14 cellular contexts compared by ENCODE assay signal in genomic region chr14:103504991-103505565, GRCh38. TPM values are rescaled to one million over a fixed set of nuclear protein-coding genes. Genes with fewer than 3 reads are reported as not detected.
DNase-seq lines count a peak whose midpoint lies in the region; ATAC-seq, FAIRE-seq and TF ChIP-seq lines count a peak whose summit lies in the region.
"Had no signal": no experiment of that assay in that cellular context is flagged by ENCODE, and none has a peak within 500 bp of the region (broad histone marks: within the 10 kb centered on the region; RNA-seq: fewer than 3 reads in every experiment).

No MANE protein-coding gene starts in this region.

- H3K36me3 ChIP-seq in K562 (ENCODE audit: control insufficient read depth, insufficient read depth, low read length) (peaks cover 68% of the 10 kb centered on the region), kidney (ENCODE audit: control insufficient read depth in 1 of 2, insufficient read depth in 2 of 2, low read length in 2 of 2) (peaks cover 27 to 46% of the 10 kb centered on the region in 2 donors)

- in situ Hi-C loops in K562 (cut with MboI): no loop called here

- no TSS peak for BruUV-seq in K562 (replicated peaks; lab: Mats Ljungman, UMichigan)

- no peaks in the 10 kb centered on the region for H3K27me3 ChIP-seq in K562 (ENCODE audit: control insufficient read depth in 2 of 2, insufficient read depth in 2 of 2, low read length in 2 of 2)
- H3K27me3 ChIP-seq: BLaER1, SJSA1 had no signal

- CTCF ChIA-PET in K562 (lab: Yijun Ruan, JAX; ENCODE audit: low intra/inter-chr PET ratio): no interaction called here

- no peak for TF ChIP-seq EP300 in K562 (IDR thresholded peaks at IDR 0.05; ENCODE audit: low read length)

- no peak overlapping the region for H3K4me3 ChIP-seq in K562
- H3K4me3 ChIP-seq in kidney (ENCODE audit: low read length in 2 of 2): no peak overlapping the region
- H3K4me3 ChIP-seq: BLaER1, SJSA1 had no signal

- H3K9me1 ChIP-seq in K562 (ENCODE audit: control insufficient read depth, insufficient read depth, low read length): no peaks in the 10 kb centered on the region

- no peaks in the 10 kb centered on the region; the same call in 1 of the 2 replicates for H4K20me1 ChIP-seq in K562 (replicated peaks; ENCODE audit: control insufficient read depth, insufficient read depth, low read length)
- H4K20me1 ChIP-seq: BLaER1 had no signal

- 80% methylated on average over 7 of the region's 8 CpGs for WGBS in K562 (ENCODE audit: insufficient coverage, low coverage, missing lambda C conversion rate)

- TF ChIP-seq CTCF in GM12874 (IDR thresholded peaks at IDR 0.05; ENCODE audit: insufficient read depth, low read depth, low read length): peak; percentile 14; the same call in 1 of the 2 replicates
- no peak for TF ChIP-seq CTCF in K562 (IDR thresholded peaks at IDR 0.05 in 2 of 3, conservative IDR thresholded peaks at IDR 0.05 in 1 of 3; ENCODE audit: insufficient read depth in 2 of 3, low read depth in 1 of 3, low read length in 3 of 3)
- TF ChIP-seq CTCF in kidney (IDR thresholded peaks at IDR 0.05; ENCODE audit: borderline replicate concordance, extremely low read depth, insufficient read depth): no peak

- no peak for TF ChIP-seq RAD21 in K562 (CRISPR knock-in tag; conservative IDR thresholded peaks at IDR 0.05 in 1 of 2, IDR thresholded peaks at IDR 0.05 in 1 of 2)

- H2AFZ ChIP-seq in K562 (ENCODE audit: low read depth, low read length): no peak overlapping the region

- H3K9me3 ChIP-seq in K562 (replicated peaks; ENCODE audit: control insufficient read depth, insufficient read depth, low read depth, low read length): no peaks in the 10 kb centered on the region
- no peaks in the 10 kb centered on the region for H3K9me3 ChIP-seq in kidney (ENCODE audit: control insufficient read depth in 1 of 2, low read length in 2 of 2)
- H3K9me3 ChIP-seq: BLaER1, SJSA1 had no signal

- H3K79me2 ChIP-seq in K562 (ENCODE audit: control insufficient read depth, insufficient read depth, low read length): peaks cover 7% of the 10 kb centered on the region; the same call in 1 of the 3 replicates

- DNase-seq in 8988T (peak; percentile 45), K562 (ENCODE audit: extremely low read depth in 1 of 4, low spot score in 3 of 4) (no peak), kidney (peak; percentile 60), HT-29 (ENCODE audit: low spot score) (no peak), DMS 273 treated with DMSO at 0.1 percent for 48 hours (lab: John Stamatoyannopoulos, UW) (no peak)
- no peak for DNase-seq in stimulated activated CD8-positive, alpha-beta memory T cell treated with anti-CD3 and anti-CD28 coated beads, Interleukin-4, amount 100 ng/mL, for 48 hours
- DNase-seq: kidney glomerular epithelial cell, NCI-H1417, NCI-H748 treated with DMSO at 0.1 percent for 48 hours had no signal

- ATAC-seq in K562 (peak; percentile 61), GM19455 (IDR thresholded peaks at IDR 0.05; ENCODE audit: unreplicated experiment) (no peak)

- H3K27ac ChIP-seq in K562 (ENCODE audit: extremely low read depth, low read depth, low read length): no peak overlapping the region
- no peak overlapping the region for H3K27ac ChIP-seq in kidney (ENCODE audit: low read depth in 2 of 2, low read length in 2 of 2)
- H3K27ac ChIP-seq: BLaER1, SJSA1 had no signal

- intact Hi-C loops in K562 (cut with micrococcal nuclease) (loop anchor here (5.0 kb wide), 1 partner anchor 42 kb away; no protein-coding TSS in a partner anchor), kidney (cut with DNase I) (no loop called here)

- H3K9ac ChIP-seq in K562 (ENCODE audit: insufficient read depth in 1 of 2, low read depth in 2 of 2, low read length in 2 of 2): no peak overlapping the region
- no peak overlapping the region for H3K9ac ChIP-seq in kidney (ENCODE audit: low read length in 2 of 2)
- H3K9ac ChIP-seq: BLaER1 had no signal

- H3K4me1 ChIP-seq in K562 (replicated peaks in 1 of 2; ENCODE audit: control insufficient read depth in 2 of 2, insufficient read depth in 2 of 2, low read length in 2 of 2) (peaks cover 0 to 3% of the 10 kb centered on the region in 2 experiments; a peak in 3 of 5 replicates), kidney (ENCODE audit: control insufficient read depth in 1 of 2, insufficient read depth in 1 of 2, low read depth in 1 of 2, low read length in 2 of 2) (peaks cover 6% of the 10 kb centered on the region in 2 donors)
- H3K4me1 ChIP-seq: SJSA1 had no signal

- no peak overlapping the region for H3K4me2 ChIP-seq in K562 (ENCODE audit: insufficient read depth, low read length)

- POLR2A ChIA-PET in K562 (lab: Yijun Ruan, JAX): interaction anchor here (0.6 kb wide), 1 partner anchor 408 kb away, joined by 3 read pairs; no protein-coding TSS in a partner anchor

- FAIRE-seq in K562 (lab: Jason Lieb, UNC) (no peak), kidney (lab: Jason Lieb, UNC) (no peak)
- FAIRE-seq: colon had no signal

- no peak for TF ChIP-seq POLR2A in K562 (conservative IDR thresholded peaks at IDR 0.05)

RNA-seq across cellular contexts. Expression of gene CKB, which starts 17.6 kb away (rescaled TPM):
- 63.0 and 253 TPM in 2 replicates for total RNA-seq in K562 (2011; cell fraction: chromatin; rRNA removed; ENCODE audit: low replicate concordance)
- total RNA-seq in K562 (2011; cell fraction: nucleolus; rRNA removed): 300 and 318 TPM in 2 replicates
- total RNA-seq in K562 (2011; cell fraction: nucleoplasm; rRNA removed): 108 and 141 TPM in 2 replicates
- total RNA-seq in K562 (2014; rRNA removed) (692 and 778 TPM in 2 replicates), K562 (2014; rRNA removed; fragmentation: Illumina TruSeq; extraction: Trizol) (90.5 and 91.6 TPM in 2 replicates), K562 (2015; rRNA removed; fragmentation: Illumina TruSeq; extraction: Trizol) (177 and 191 TPM in 2 replicates), K562 (2021) (558 and 570 TPM in 2 replicates), kidney (539 TPM)
- polyA plus RNA-seq in K562 (2011; rRNA removed) (132 and 348 TPM in 2 replicates), K562 (2014; fragmentation: Illumina TruSeq; extraction: Trizol) (115 and 390 TPM in 2 replicates), K562 (2014; fragmentation: Nextera tagmentation; extraction: Ambion mirVana) (10 to 100 TPM; 23.9 to 44.5 TPM), K562 (2014; rRNA removed) (564 and 637 TPM in 2 replicates), kidney (ENCODE audit: insufficient read depth, low read depth, low replicate concordance) (916 TPM)
- polyA plus RNA-seq in K562 (2011; cell fraction: cytosol; rRNA removed): 261 and 599 TPM in 2 replicates
- 742 and 1,022 TPM in 2 replicates for polyA plus RNA-seq in K562 (2011; cell fraction: nucleus; rRNA removed)
- polyA plus RNA-seq in K562 (2012): 375 and 553 TPM in 2 replicates
- polyA minus RNA-seq in K562 (2011; rRNA and poly(A)+ RNA removed): 34.8 and 43.6 TPM in 2 replicates
- polyA minus RNA-seq in K562 (2011; cell fraction: cytosol; rRNA and poly(A)+ RNA removed): 164 and 287 TPM in 2 replicates
- 93.2 and 131 TPM in 2 replicates for polyA minus RNA-seq in K562 (2011; cell fraction: nucleus; rRNA and poly(A)+ RNA removed)
- 446 and 513 TPM in 2 replicates for total RNA-seq in HT-29 (2014; rRNA removed; shearing (Covaris generic))

RNA-seq across cellular contexts. Expression of gene TRMT61A, which starts 23.9 kb away (rescaled TPM):
- total RNA-seq in K562 (2011; cell fraction: chromatin; rRNA removed; ENCODE audit: low replicate concordance): 5.1 and 21.8 TPM in 2 replicates
- total RNA-seq in K562 (2011; cell fraction: nucleolus; rRNA removed): 24.5 and 24.8 TPM in 2 replicates
- total RNA-seq in K562 (2011; cell fraction: nucleoplasm; rRNA removed): 9.7 and 11.4 TPM in 2 replicates
- total RNA-seq in K562 (2014; rRNA removed) (24.8 and 29.5 TPM in 2 replicates), K562 (2014; rRNA removed; fragmentation: Illumina TruSeq; extraction: Trizol) (1.5 and 2.9 TPM in 2 replicates), K562 (2015; rRNA removed; fragmentation: Illumina TruSeq; extraction: Trizol) (12.3 and 12.4 TPM in 2 replicates), K562 (2021) (20.4 and 21.0 TPM in 2 replicates), kidney (16.0 TPM)
- polyA plus RNA-seq in K562 (2011; rRNA removed) (5.1 and 6.6 TPM in 2 replicates), K562 (2014; fragmentation: Illumina TruSeq; extraction: Trizol) (3.2 and 10.1 TPM in 2 replicates), K562 (2014; fragmentation: Nextera tagmentation; extraction: Ambion mirVana) (under 1 TPM; 0.10 to 0.50 TPM), K562 (2014; rRNA removed) (18.1 and 22.4 TPM in 2 replicates), kidney (ENCODE audit: insufficient read depth, low read depth, low replicate concordance) (11.9 TPM)
- polyA plus RNA-seq in K562 (2011; cell fraction: cytosol; rRNA removed): 7.6 and 28.9 TPM in 2 replicates
- polyA plus RNA-seq in K562 (2011; cell fraction: nucleus; rRNA removed): 15.5 and 27.8 TPM in 2 replicates
- polyA plus RNA-seq in K562 (2012): 7.5 and 13.1 TPM in 2 replicates
- 1.4 and 2.6 TPM in 2 replicates for polyA minus RNA-seq in K562 (2011; rRNA and poly(A)+ RNA removed)
- polyA minus RNA-seq in K562 (2011; cell fraction: cytosol; rRNA and poly(A)+ RNA removed): 5.0 and 6.5 TPM in 2 replicates
- 13.2 and 14.3 TPM in 2 replicates for polyA minus RNA-seq in K562 (2011; cell fraction: nucleus; rRNA and poly(A)+ RNA removed)
- 49.8 and 50.8 TPM in 2 replicates for total RNA-seq in HT-29 (2014; rRNA removed; shearing (Covaris generic))

RNA-seq across cellular contexts. Expression of gene BAG5, which starts 57.4 kb away (rescaled TPM):
- 7.5 and 18.1 TPM in 2 replicates for total RNA-seq in K562 (2011; cell fraction: chromatin; rRNA removed; ENCODE audit: low replicate concordance)
- 5.4 and 6.3 TPM in 2 replicates for total RNA-seq in K562 (2011; cell fraction: nucleolus; rRNA removed)
- total RNA-seq in K562 (2011; cell fraction: nucleoplasm; rRNA removed): 9.8 and 13.9 TPM in 2 replicates
- total RNA-seq in K562 (2014; rRNA removed) (11.1 and 15.1 TPM in 2 replicates), K562 (2014; rRNA removed; fragmentation: Illumina TruSeq; extraction: Trizol) (21.4 and 22.6 TPM in 2 replicates), K562 (2015; rRNA removed; fragmentation: Illumina TruSeq; extraction: Trizol) (18.0 and 19.5 TPM in 2 replicates), K562 (2021) (16.9 and 17.5 TPM in 2 replicates), kidney (64.5 TPM)
- polyA plus RNA-seq in K562 (2011; rRNA removed) (7.6 and 7.9 TPM in 2 replicates), K562 (2014; fragmentation: Illumina TruSeq; extraction: Trizol) (17.2 and 20.6 TPM in 2 replicates), K562 (2014; fragmentation: Nextera tagmentation; extraction: Ambion mirVana) (10 to 100 TPM in 1 of 2 experiments, 1 to 10 TPM in 1; 9.1 to 13.2 TPM), K562 (2014; rRNA removed) (9.9 and 11.2 TPM in 2 replicates), kidney (ENCODE audit: insufficient read depth, low read depth, low replicate concordance) (17.1 TPM)
- 3.5 and 6.5 TPM in 2 replicates for polyA plus RNA-seq in K562 (2011; cell fraction: cytosol; rRNA removed)
- polyA plus RNA-seq in K562 (2011; cell fraction: nucleus; rRNA removed): 5.0 and 5.8 TPM in 2 replicates
- polyA plus RNA-seq in K562 (2012): 8.6 and 12.2 TPM in 2 replicates
- 12.3 and 14.5 TPM in 2 replicates for polyA minus RNA-seq in K562 (2011; rRNA and poly(A)+ RNA removed)
- polyA minus RNA-seq in K562 (2011; cell fraction: cytosol; rRNA and poly(A)+ RNA removed): 10.3 and 10.5 TPM in 2 replicates
- polyA minus RNA-seq in K562 (2011; cell fraction: nucleus; rRNA and poly(A)+ RNA removed): 4.0 and 7.8 TPM in 2 replicates
- total RNA-seq in HT-29 (2014; rRNA removed; shearing (Covaris generic)): 11.7 and 12.1 TPM in 2 replicates

RNA-seq across cellular contexts. Expression of gene COA8, which starts 57.7 kb away (rescaled TPM):
- 34.1 and 36.6 TPM in 2 replicates for total RNA-seq in K562 (2011; cell fraction: chromatin; rRNA removed; ENCODE audit: low replicate concordance)
- 16.8 and 18.7 TPM in 2 replicates for total RNA-seq in K562 (2011; cell fraction: nucleolus; rRNA removed)
- total RNA-seq in K562 (2011; cell fraction: nucleoplasm; rRNA removed): 27.0 and 28.2 TPM in 2 replicates
- total RNA-seq in K562 (2014; rRNA removed) (25.2 and 25.6 TPM in 2 replicates), K562 (2014; rRNA removed; fragmentation: Illumina TruSeq; extraction: Trizol) (25.7 and 27.3 TPM in 2 replicates), K562 (2015; rRNA removed; fragmentation: Illumina TruSeq; extraction: Trizol) (27.0 and 28.5 TPM in 2 replicates), K562 (2021) (34.6 and 35.5 TPM in 2 replicates), kidney (40.7 TPM)
- polyA plus RNA-seq in K562 (2011; rRNA removed) (13.0 and 19.1 TPM in 2 replicates), K562 (2014; fragmentation: Illumina TruSeq; extraction: Trizol) (24.8 and 27.3 TPM in 2 replicates), K562 (2014; fragmentation: Nextera tagmentation; extraction: Ambion mirVana) (10 to 100 TPM in 1 of 2 experiments, 1 to 10 TPM in 1; 5.0 to 11.8 TPM), K562 (2014; rRNA removed) (33.5 and 35.3 TPM in 2 replicates), kidney (ENCODE audit: insufficient read depth, low read depth, low replicate concordance) (65.1 TPM)
- polyA plus RNA-seq in K562 (2011; cell fraction: cytosol; rRNA removed): 5.5 and 7.4 TPM in 2 replicates
- polyA plus RNA-seq in K562 (2011; cell fraction: nucleus; rRNA removed): 6.3 and 6.5 TPM in 2 replicates
- polyA plus RNA-seq in K562 (2012): 35.5 TPM in 2 replicates
- 4.3 and 7.4 TPM in 2 replicates for polyA minus RNA-seq in K562 (2011; rRNA and poly(A)+ RNA removed)
- 5.2 and 7.9 TPM in 2 replicates for polyA minus RNA-seq in K562 (2011; cell fraction: cytosol; rRNA and poly(A)+ RNA removed)
- polyA minus RNA-seq in K562 (2011; cell fraction: nucleus; rRNA and poly(A)+ RNA removed): 5.8 and 9.2 TPM in 2 replicates
- 11.2 and 15.3 TPM in 2 replicates for total RNA-seq in HT-29 (2014; rRNA removed; shearing (Covaris generic))

Comparison
In these comparisons a context has a peak if more than half of its experiments do, and no peak if none do; other contexts are left out.
1. DNase-seq: peak in 8988T (single experiment) and kidney (single experiment); none in K562 (0 of 4), stimulated activated CD8-positive, alpha-beta memory T cell treated with anti-CD3 and anti-CD28 coated beads, Interleukin-4, amount 100 ng/mL, for 48 hours (single experiment), HT-29 (single experiment) and DMS 273 treated with DMSO at 0.1 percent for 48 hours (single experiment).